Comparison of ENCODE assay signal across 1 cellular context in the genomic region with DNA sequence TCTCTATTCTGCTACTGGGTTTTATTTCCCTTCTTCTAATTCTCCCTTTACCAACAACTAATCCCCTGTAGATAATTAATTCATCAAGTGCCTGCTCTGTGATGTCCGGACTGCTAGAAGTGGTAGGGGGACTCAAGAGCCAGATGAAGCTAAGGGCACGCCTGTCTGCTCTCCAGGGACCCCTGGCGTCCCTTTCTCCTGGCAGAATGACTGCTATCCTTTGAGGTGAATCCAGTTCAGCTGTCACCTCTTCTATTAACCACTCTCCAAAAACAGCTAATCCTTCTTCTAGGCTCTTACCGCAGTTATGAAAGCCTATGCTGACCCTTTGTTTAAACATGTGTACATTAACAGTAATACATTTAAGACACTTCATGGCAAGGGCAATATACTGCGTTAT.
TF ChIP-seq lines count a peak whose summit lies in the region.

No MANE protein-coding gene starts in this region.

TF ChIP-seq in HCT116, 20 proteins besides CTCF, POLR2A, EP300 and RAD21 (continued from another document):
- TF ChIP-seq, protein P1, sequence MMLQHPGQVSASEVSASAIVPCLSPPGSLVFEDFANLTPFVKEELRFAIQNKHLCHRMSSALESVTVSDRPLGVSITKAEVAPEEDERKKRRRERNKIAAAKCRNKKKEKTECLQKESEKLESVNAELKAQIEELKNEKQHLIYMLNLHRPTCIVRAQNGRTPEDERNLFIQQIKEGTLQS (IDR thresholded peaks at IDR 0.05) = no peak
- TF ChIP-seq FOSL1 (IDR thresholded peaks at IDR 0.05; ENCODE audit: low read depth) (no peak), TCF7L2 (IDR thresholded peaks at IDR 0.05; ENCODE audit: borderline replicate concordance, extremely low read depth, insufficient read depth, insufficient read length) (no peak), ZFX (IDR thresholded peaks at IDR 0.05) (no peak), SRF (IDR thresholded peaks at IDR 0.05; ENCODE audit: low read depth) (no peak), CBX3 (IDR thresholded peaks at IDR 0.05; ENCODE audit: low read depth) (no peak), EZH2 (IDR thresholded peaks at IDR 0.05) (no peak), SIN3A (IDR thresholded peaks at IDR 0.05; ENCODE audit: low read depth) (no peak), JUND (IDR thresholded peaks at IDR 0.05) (no peak), EGR1 (IDR thresholded peaks at IDR 0.05; ENCODE audit: low read depth) (no peak), YY1 (IDR thresholded peaks at IDR 0.05; ENCODE audit: extremely low read depth, insufficient replicate concordance, low read depth, low read length) (no peak), POLR2AphosphoS5 (IDR thresholded peaks at IDR 0.05; ENCODE audit: low read depth, low read length) (no peak), CEBPB (IDR thresholded peaks at IDR 0.05; ENCODE audit: low read depth) (no peak), EZH2phosphoT487 (IDR thresholded peaks at IDR 0.05; ENCODE audit: borderline replicate concordance) (no peak), ELF1 (IDR thresholded peaks at IDR 0.05; ENCODE audit: borderline replicate concordance, low read depth) (no peak)
- TF ChIP-seq, protein P2, sequence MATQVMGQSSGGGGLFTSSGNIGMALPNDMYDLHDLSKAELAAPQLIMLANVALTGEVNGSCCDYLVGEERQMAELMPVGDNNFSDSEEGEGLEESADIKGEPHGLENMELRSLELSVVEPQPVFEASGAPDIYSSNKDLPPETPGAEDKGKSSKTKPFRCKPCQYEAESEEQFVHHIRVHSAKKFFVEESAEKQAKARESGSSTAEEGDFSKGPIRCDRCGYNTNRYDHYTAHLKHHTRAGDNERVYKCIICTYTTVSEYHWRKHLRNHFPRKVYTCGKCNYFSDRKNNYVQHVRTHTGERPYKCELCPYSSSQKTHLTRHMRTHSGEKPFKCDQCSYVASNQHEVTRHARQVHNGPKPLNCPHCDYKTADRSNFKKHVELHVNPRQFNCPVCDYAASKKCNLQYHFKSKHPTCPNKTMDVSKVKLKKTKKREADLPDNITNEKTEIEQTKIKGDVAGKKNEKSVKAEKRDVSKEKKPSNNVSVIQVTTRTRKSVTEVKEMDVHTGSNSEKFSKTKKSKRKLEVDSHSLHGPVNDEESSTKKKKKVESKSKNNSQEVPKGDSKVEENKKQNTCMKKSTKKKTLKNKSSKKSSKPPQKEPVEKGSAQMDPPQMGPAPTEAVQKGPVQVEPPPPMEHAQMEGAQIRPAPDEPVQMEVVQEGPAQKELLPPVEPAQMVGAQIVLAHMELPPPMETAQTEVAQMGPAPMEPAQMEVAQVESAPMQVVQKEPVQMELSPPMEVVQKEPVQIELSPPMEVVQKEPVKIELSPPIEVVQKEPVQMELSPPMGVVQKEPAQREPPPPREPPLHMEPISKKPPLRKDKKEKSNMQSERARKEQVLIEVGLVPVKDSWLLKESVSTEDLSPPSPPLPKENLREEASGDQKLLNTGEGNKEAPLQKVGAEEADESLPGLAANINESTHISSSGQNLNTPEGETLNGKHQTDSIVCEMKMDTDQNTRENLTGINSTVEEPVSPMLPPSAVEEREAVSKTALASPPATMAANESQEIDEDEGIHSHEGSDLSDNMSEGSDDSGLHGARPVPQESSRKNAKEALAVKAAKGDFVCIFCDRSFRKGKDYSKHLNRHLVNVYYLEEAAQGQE (IDR thresholded peaks at IDR 0.05; ENCODE audit: low read depth) = no peak
